28 cellular contexts compared by ENCODE assay signal in the genomic region with DNA sequence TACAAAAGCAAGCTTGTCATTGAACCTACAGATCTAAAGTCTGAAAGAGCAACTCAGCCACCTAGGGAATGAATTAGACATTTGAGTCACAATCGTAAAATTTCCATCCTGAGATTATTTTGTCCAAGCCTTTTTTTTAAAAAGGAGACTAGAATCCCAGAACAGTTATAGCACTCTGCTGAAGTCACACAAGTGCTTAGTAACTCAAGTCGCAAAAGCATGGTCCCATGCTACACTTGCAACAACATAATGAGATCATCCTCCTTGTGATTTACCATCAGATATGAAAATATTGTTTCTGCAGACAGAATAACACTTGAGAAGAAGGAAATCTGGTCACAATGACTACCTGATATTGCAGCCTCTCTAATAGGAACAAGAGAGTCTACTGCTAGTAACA.
DNase-seq lines count a peak whose midpoint lies in the region; FAIRE-seq and TF ChIP-seq lines count a peak whose summit lies in the region.
"Had no signal": no experiment of that assay in that cellular context is flagged by ENCODE, and none has a peak within 500 bp of the region (broad histone marks: within the 10 kb centered on the region; RNA-seq: fewer than 3 reads in every experiment).

No MANE protein-coding gene starts in this region.

- H3K9me3 Mint-ChIP-seq in HFFc6: no peaks in the 10 kb centered on the region

- H3K4me3 ChIP-seq in AG09309 (ENCODE audit: control insufficient read depth, low read depth, low read length): no peak overlapping the region
- H3K4me3 ChIP-seq in brain microvascular endothelial cell (ENCODE audit: low read depth, low read length): no peak overlapping the region
- no peak overlapping the region for H3K4me3 ChIP-seq in foreskin fibroblast (ENCODE audit: low read depth in 1 of 2, low read length in 2 of 2)
- no peak overlapping the region for H3K4me3 ChIP-seq in prostate gland
- H3K4me3 ChIP-seq: adrenal gland, coronary artery, esophagus muscularis mucosa had no signal

- peaks cover 43% of the 10 kb centered on the region for H3K4me1 Mint-ChIP-seq in HFFc6 (ENCODE audit: low read depth)
- H3K4me1 Mint-ChIP-seq: T-cell had no signal

- TF ChIP-seq POLR2A in prostate gland (IDR thresholded peaks at IDR 0.05) (no peak), H54 (IDR thresholded peaks at IDR 0.05; ENCODE audit: low read depth, low read length) (no peak)

- H3K36me3 Mint-ChIP-seq in HFFc6 (ENCODE audit: low read depth): peaks cover 6% of the 10 kb centered on the region; the same call in 1 of the 2 replicates
- H3K36me3 Mint-ChIP-seq: naive thymus-derived CD8-positive, alpha-beta T cell; T-cell; type B pancreatic cell had no signal

- FAIRE-seq in H54 (lab: Jason Lieb, UNC): no peak
- FAIRE-seq: A204.1, GM19239, kidney, small intestine had no signal

- TF ChIP-seq CTCF in AG09309 (IDR thresholded peaks at IDR 0.05; ENCODE audit: control insufficient read depth, insufficient read depth, low read depth, low read length, missing control alignments) (no peak), HFFc6 (IDR thresholded peaks at IDR 0.05) (no peak), brain microvascular endothelial cell (IDR thresholded peaks at IDR 0.05; ENCODE audit: low read depth, low read length, missing control alignments) (no peak), foreskin fibroblast (IDR thresholded peaks at IDR 0.05; ENCODE audit: low read depth, low read length) (no peak), prostate gland (IDR thresholded peaks at IDR 0.05) (no peak)

- H3K27ac Mint-ChIP-seq in HFFc6: peak overlapping the region; percentile 96
- H3K27ac Mint-ChIP-seq: activated T-cell treated with anti-CD3 and anti-CD28 coated beads, Interleukin-2, amount 50 U/mL, for 72 hours; naive thymus-derived CD8-positive, alpha-beta T cell; T-cell; type B pancreatic cell had no signal

- no peaks in the 10 kb centered on the region for H3K4me1 ChIP-seq in prostate gland (replicated peaks)
- H3K4me1 ChIP-seq: adrenal gland, BE2C had no signal

- H3K4me3 Mint-ChIP-seq in HFFc6: peak overlapping the region; percentile 52; the same call in 1 of the 2 replicates
- H3K4me3 Mint-ChIP-seq: activated T-cell treated with anti-CD3 and anti-CD28 coated beads, Interleukin-2, amount 50 U/mL, for 72 hours; naive thymus-derived CD8-positive, alpha-beta T cell; T-cell; type B pancreatic cell had no signal

- H3K27me3 ChIP-seq in brain microvascular endothelial cell (replicated peaks) (no peaks in the 10 kb centered on the region), prostate gland (replicated peaks; ENCODE audit: insufficient read depth) (no peaks in the 10 kb centered on the region)
- H3K27me3 ChIP-seq: adrenal gland, BE2C, esophagus muscularis mucosa had no signal

- H3K27ac ChIP-seq in brain microvascular endothelial cell (peak overlapping the region; percentile 83), prostate gland (no peak overlapping the region)
- H3K27ac ChIP-seq: adrenal gland, coronary artery, esophagus muscularis mucosa had no signal

- DNase-seq in AG09309 (ENCODE audit: low read depth): peak; percentile 14
- DNase-seq in HFFc6: peak; percentile 57
- peak; percentile 65 for DNase-seq in brain microvascular endothelial cell
- peak; percentile 62 to 64 for DNase-seq in foreskin fibroblast
- no peak for DNase-seq in OCI-M2 (lab: John Stamatoyannopoulos, UW; ENCODE audit: unreplicated experiment)
- DNase-seq in prostate gland (ENCODE audit: low spot score): no peak
- DNase-seq in H54 (ENCODE audit: insufficient read length, low spot score): no peak
- DNase-seq in hepatic stellate cell (ENCODE audit: low spot score): no peak
- DNase-seq: activated CD4-positive, CD25-positive, alpha-beta regulatory T cell; activated naive CD4-positive, alpha-beta T cell; activated T-cell treated with anti-CD3 and anti-CD28 coated beads, Interleukin-2, amount 50 U/mL, for 72 hours; adrenal gland; BE2C; DMS53; kidney; midbrain; naive thymus-derived CD8-positive, alpha-beta T cell; NCI-H524 treated with DMSO at 0.1 percent for 48 hours; NK-92 treated with Interleukin-12 subunit alpha and Interleukin-12 subunit beta, amount 100 ng/mL, for 24 hours; SHP77 treated with DMSO at 0.1 percent for 48 hours; small intestine; stimulated activated CD4-positive, alpha-beta T cell treated with anti-CD3 and anti-CD28 coated beads, Interleukin-2, amount 100 ng/mL, for 24 hours; T-cell had no signal

- no peaks in the 10 kb centered on the region for H3K9me3 ChIP-seq in prostate gland
- H3K9me3 ChIP-seq: adrenal gland, BE2C, esophagus muscularis mucosa had no signal

- H3K27me3 Mint-ChIP-seq in HFFc6 (ENCODE audit: insufficient read depth): no peaks in the 10 kb centered on the region
- H3K27me3 Mint-ChIP-seq: T-cell, type B pancreatic cell had no signal

- in situ Hi-C loops in brain microvascular endothelial cell (cut with HindIII; ENCODE audit: low pct_ligation_motif_present, low sequenced_read_pairs): no loop called here

- WGBS in prostate gland: 69% methylated on average over 2 of the region's 2 CpGs

- intact Hi-C loops in prostate gland (cut with DNase I): no loop called here

- H3K36me3 ChIP-seq in brain microvascular endothelial cell (replicated peaks): no peaks in the 10 kb centered on the region
- H3K36me3 ChIP-seq in prostate gland: no peaks in the 10 kb centered on the region
- H3K36me3 ChIP-seq: adrenal gland, BE2C, esophagus muscularis mucosa had no signal

Comparison
In these comparisons a context has a peak if more than half of its experiments do, and no peak if none do; other contexts are left out.
1. DNase-seq: peak in AG09309 (single experiment), HFFc6 (single experiment), brain microvascular endothelial cell (single experiment) and foreskin fibroblast (2 of 2); none in OCI-M2 (single experiment), prostate gland (single experiment), H54 (single experiment) and hepatic stellate cell (single experiment).